8 cellular contexts compared by ENCODE assay signal in genomic region chr15:91032919-91033803, GRCh38. TPM values are rescaled to one million over a fixed set of nuclear protein-coding genes. Genes with fewer than 3 reads are reported as not detected.
DNase-seq lines count a peak whose midpoint lies in the region; ATAC-seq, FAIRE-seq and TF ChIP-seq lines count a peak whose summit lies in the region.

No MANE protein-coding gene starts in this region.

- H3K9me3 ChIP-seq in GM12878 (replicated peaks; ENCODE audit: control insufficient read depth, insufficient read depth, low read length), result no peaks in the 10 kb centered on the region

- WGBS in GM12878 (ENCODE audit: insufficient coverage, insufficient replicate concordance, low lambda C conversion rate, missing lambda C conversion rate), result 18% methylated on average over 12 of the region's 12 CpGs

- no peaks in the 10 kb centered on the region; a peak in 1 of 4 replicates for H3K27me3 ChIP-seq in GM12878 (replicated peaks in 1 of 2; ENCODE audit: control insufficient read depth in 2 of 2, insufficient read depth in 2 of 2, low read length in 1 of 2)

- peak overlapping the region; percentile 55; the same call in 1 of the 2 replicates for H2AFZ ChIP-seq in GM12878 (ENCODE audit: control insufficient read depth, low read depth, low read length)

- H3K9ac ChIP-seq in GM12878 (ENCODE audit: control insufficient read depth, insufficient read depth, low read length), result no peak overlapping the region

- no peaks in the 10 kb centered on the region for H3K36me3 ChIP-seq in GM12878 (ENCODE audit: control insufficient read depth in 2 of 2, insufficient read depth in 2 of 2, low read length in 1 of 2)

- TF ChIP-seq RAD21 in GM12878 (IDR thresholded peaks at IDR 0.05; ENCODE audit: insufficient read depth, low read depth, low read length), result peak; percentile 61; the same call in 1 of the 2 replicates

- H3K79me2 ChIP-seq in GM12878 (ENCODE audit: control insufficient read depth, insufficient read depth, low read length), result no peaks in the 10 kb centered on the region

- H3K4me3 ChIP-seq in GM12878, result no peak overlapping the region

- TF ChIP-seq CTCF in GM10248 (IDR thresholded peaks at IDR 0.05; ENCODE audit: control extremely low read depth, extremely low read depth, low read depth, missing control alignments) (peak; percentile 86), LNCAP (IDR thresholded peaks at IDR 0.05) (peak; percentile 89), GM12878 (IDR thresholded peaks at IDR 0.05 in 2 of 3, conservative IDR thresholded peaks at IDR 0.05 in 1 of 3; ENCODE audit: control insufficient read depth in 2 of 3, extremely low read depth in 1 of 3, insufficient read depth in 1 of 3, low read depth in 3 of 3, low read length in 3 of 3) (peak; percentile 62 to 86 (median 66))

- H3K4me1 ChIP-seq in GM12878 (ENCODE audit: control insufficient read depth, insufficient read depth, low read length), result no peaks in the 10 kb centered on the region

- CTCF ChIA-PET in GM10248 (lab: Yijun Ruan, JAX) (interaction anchor here (0.6 to 9.7 kb wide), 46 partner anchors 8 to 269 kb away, joined by 3 to 134 read pairs (median 5); partner anchors contain the start of genes HDDC3, MAN2A2, RCCD1 and UNC45A), GM12878 (lab: Yijun Ruan, JAX) (interaction anchor here (0.8 to 2.4 kb wide), 24 partner anchors 8 to 264 kb away, joined by 3 to 46 read pairs (median 5); partner anchors contain the start of genes HDDC3, PRC1, RCCD1 and UNC45A)

- no peaks in the 10 kb centered on the region for H4K20me1 ChIP-seq in GM12878 (ENCODE audit: control insufficient read depth, insufficient read depth)

- H3K4me2 ChIP-seq in GM12878 (ENCODE audit: control insufficient read depth, insufficient read depth), result no peak overlapping the region

- in situ Hi-C loops in GM12878 (cut with MboI), result no loop called here

- no peak overlapping the region for H3K27ac ChIP-seq in GM12878 (ENCODE audit: control insufficient read depth, insufficient read depth)

- SMC1A ChIA-PET in GM12878 (lab: Charles Lee; ENCODE audit: uncharacterized antibody, unreplicated experiment), result interaction anchor here (0.6 to 1.7 kb wide), 6 partner anchors 13 to 239 kb away, joined by 3 to 11 read pairs (median 4); partner anchors contain the start of gene UNC45A

- TF ChIP-seq EP300 in GM12878 (IDR thresholded peaks at IDR 0.05; ENCODE audit: borderline replicate concordance in 1 of 2, control insufficient read depth in 1 of 2, low read depth in 2 of 2, low read length in 2 of 2), result no peak

- FAIRE-seq in GM12878 (lab: Jason Lieb, UNC), result peak; percentile 54

- POLR2A ChIA-PET in GM10248 (lab: Yijun Ruan, JAX) (no interaction called here), GM12878 (lab: Charles Lee) (interaction anchor here (0.6 kb wide), 1 partner anchor 1680 kb away, joined by 3 read pairs; no protein-coding TSS in a partner anchor)

- no peak for TF ChIP-seq POLR2A in GM12878 (IDR thresholded peaks at IDR 0.05; ENCODE audit: low read depth, low read length)

- ATAC-seq in GM12878, result peak; percentile 94
- ATAC-seq in GM18873 (IDR thresholded peaks at IDR 0.05; ENCODE audit: low FRiP score, unreplicated experiment), result no peak
- ATAC-seq in HG03521 (IDR thresholded peaks at IDR 0.05; ENCODE audit: unreplicated experiment), result no peak

- DNase-seq in GM10248 (ENCODE audit: extremely low spot score) (peak; percentile 59), T follicular helper cell (ENCODE audit: low read depth) (peak; percentile 31), GM12878 (ENCODE audit: low read depth, low spot score) (no peak), islet precursor cell (peak; percentile 95)
- DNase-seq in stimulated activated CD4-positive, alpha-beta T cell treated with anti-CD3 and anti-CD28 coated beads, TNF-alpha, amount 100 ng/mL, for 1 hour (ENCODE audit: low read depth in 3 of 3, low spot score in 1 of 3), result peak in 2 of 3 donors; percentile 25 to 37

- no TSS peak for BruUV-seq in GM12878 (replicated peaks; lab: Mats Ljungman, UMichigan)

- RAD21 ChIA-PET in GM12878 (lab: Charles Lee; ENCODE audit: unreplicated experiment), result interaction anchor here (0.8 to 1.7 kb wide), 10 partner anchors 10 to 239 kb away, joined by 3 to 8 read pairs (median 5); partner anchors contain the start of genes HDDC3, RCCD1 and UNC45A

- intact Hi-C loops in GM12878 (cut with micrococcal nuclease; ENCODE audit: unreplicated experiment), result no loop called here

TF ChIP-seq in GM12878, 131 proteins besides CTCF, POLR2A, EP300 and RAD21:
- TF ChIP-seq RAD51 (IDR thresholded peaks at IDR 0.05) (no peak), ZBTB11 (CRISPR knock-in tag; IDR thresholded peaks at IDR 0.05) (no peak), BHLHE40 (IDR thresholded peaks at IDR 0.05; ENCODE audit: borderline replicate concordance in 1 of 2, low read depth in 2 of 2, low read length in 1 of 2) (peak in 1 of 2 experiments; percentile 60; a peak in 1 of 4 replicates), SMC3 (IDR thresholded peaks at IDR 0.05; ENCODE audit: borderline replicate concordance, low read length) (0 out of 2 replicates have a peak, but pooled peaks have one; percentile 28), IKZF2 (IDR thresholded peaks at IDR 0.05) (no peak), LARP7 (IDR thresholded peaks at IDR 0.05) (0 out of 2 replicates have a peak, but pooled peaks have one; percentile 24)

RNA-seq across cellular contexts. Expression of gene VPS33B, which starts 10.8 kb away (rescaled TPM):
- 28.7 and 36.3 TPM in 2 replicates for total RNA-seq in GM12878 (2013; cell fraction: nucleolus; rRNA removed)
- total RNA-seq in GM12878 (2014; rRNA removed), result 10.1 and 11.4 TPM in 2 replicates
- total RNA-seq in GM12878 (2014; rRNA removed; fragmentation: Illumina TruSeq; extraction: Trizol), result 12.4 and 13.6 TPM in 2 replicates
- total RNA-seq in GM12878 (2021), result 19.8 and 20.0 TPM in 2 replicates
- polyA plus RNA-seq in GM12878 (2011; ENCODE audit: low read depth), result 11.4 TPM
- 19.9 and 21.5 TPM in 2 replicates for polyA plus RNA-seq in GM12878 (2011; rRNA removed)
- 13.6 and 15.6 TPM in 2 replicates for polyA plus RNA-seq in GM12878 (2011; cell fraction: cytosol; rRNA removed)
- polyA plus RNA-seq in GM12878 (2011; cell fraction: nucleus; rRNA removed), result 38.0 and 43.6 TPM in 2 replicates
- polyA plus RNA-seq in GM12878 (2012), result 21.1 and 33.7 TPM in 2 replicates
- 11.5 and 12.7 TPM in 2 replicates for polyA plus RNA-seq in GM12878 (2014; fragmentation: Illumina TruSeq; extraction: Trizol)
- polyA plus RNA-seq in GM12878 (2014; fragmentation: Nextera tagmentation; extraction: Ambion mirVana), result 10 to 100 TPM; 11.8 to 18.6 TPM
- 12.1 and 14.7 TPM in 2 replicates for polyA plus RNA-seq in GM12878 (2014; rRNA removed)
- 10 to 100 TPM; 15.7 to 18.3 TPM for polyA plus RNA-seq in GM12878 (2016; fragmentation: Nextera tagmentation; extraction: Ambion mirVana)
- polyA minus RNA-seq in GM12878 (2011; rRNA and poly(A)+ RNA removed), result 15.6 and 19.5 TPM in 2 replicates
- polyA minus RNA-seq in GM12878 (2011; cell fraction: cytosol; rRNA and poly(A)+ RNA removed), result 8.2 and 16.7 TPM in 2 replicates
- 13.3 and 24.9 TPM in 2 replicates for polyA minus RNA-seq in GM12878 (2011; cell fraction: nucleus; rRNA and poly(A)+ RNA removed)

RNA-seq across cellular contexts. Expression of gene PRC1, which starts 38.8 kb away (rescaled TPM):
- total RNA-seq in GM12878 (2013; cell fraction: nucleolus; rRNA removed), result 219 and 229 TPM in 2 replicates
- total RNA-seq in GM12878 (2014; rRNA removed), result 139 and 158 TPM in 2 replicates
- 150 and 156 TPM in 2 replicates for total RNA-seq in GM12878 (2014; rRNA removed; fragmentation: Illumina TruSeq; extraction: Trizol)
- 108 and 113 TPM in 2 replicates for total RNA-seq in GM12878 (2021)
- 74.2 TPM for polyA plus RNA-seq in GM12878 (2011; ENCODE audit: low read depth)
- polyA plus RNA-seq in GM12878 (2011; rRNA removed), result 241 and 262 TPM in 2 replicates
- polyA plus RNA-seq in GM12878 (2011; cell fraction: cytosol; rRNA removed), result 209 and 229 TPM in 2 replicates
- polyA plus RNA-seq in GM12878 (2011; cell fraction: nucleus; rRNA removed), result 514 and 607 TPM in 2 replicates
- polyA plus RNA-seq in GM12878 (2012), result 59.3 and 84.1 TPM in 2 replicates
- 161 and 192 TPM in 2 replicates for polyA plus RNA-seq in GM12878 (2014; fragmentation: Illumina TruSeq; extraction: Trizol)
- polyA plus RNA-seq in GM12878 (2014; fragmentation: Nextera tagmentation; extraction: Ambion mirVana), result 100 to 1,000 TPM; 100 to 130 TPM
- 118 and 133 TPM in 2 replicates for polyA plus RNA-seq in GM12878 (2014; rRNA removed)
- 100 to 1,000 TPM; 109 to 110 TPM for polyA plus RNA-seq in GM12878 (2016; fragmentation: Nextera tagmentation; extraction: Ambion mirVana)
- polyA minus RNA-seq in GM12878 (2011; rRNA and poly(A)+ RNA removed), result 232 and 236 TPM in 2 replicates
- 75.6 and 81.0 TPM in 2 replicates for polyA minus RNA-seq in GM12878 (2011; cell fraction: cytosol; rRNA and poly(A)+ RNA removed)
- 105 and 119 TPM in 2 replicates for polyA minus RNA-seq in GM12878 (2011; cell fraction: nucleus; rRNA and poly(A)+ RNA removed)
